ENCODE assay signal across 36 cellular contexts in genomic region chr1:176699821-176700220, GRCh38.
"Had no signal": no experiment of that assay in that cellular context is flagged by ENCODE, and none has a peak within 500 bp of the region (broad histone marks: within the 10 kb centered on the region; RNA-seq: fewer than 3 reads in every experiment).

No MANE protein-coding gene starts in this region.

- H3K27me3 Mint-ChIP-seq: activated CD4-positive, alpha-beta T cell treated with anti-CD3 and anti-CD28 coated beads, Interleukin-2, amount 10 ng/mL, durations not matched to agents 24 days and 14 days; activated naive CD8-positive, alpha-beta T cell treated with anti-CD3 and anti-CD28 coated beads, Interleukin-2, amount 10 ng/mL, durations not matched to agents 7 days and 5 days had no signal

- H3K36me3 ChIP-seq: adrenal gland, brain microvascular endothelial cell, breast epithelium, WERI-Rb-1 had no signal

- H3K27me3 ChIP-seq: adrenal gland, body of pancreas, brain microvascular endothelial cell, breast epithelium had no signal

- H3K9me3 Mint-ChIP-seq: activated CD4-positive, alpha-beta memory T cell treated with anti-CD3 and anti-CD28 coated beads for 36 hours; activated CD4-positive, alpha-beta T cell treated with anti-CD3 and anti-CD28 coated beads, Interleukin-2, amount 10 ng/mL, durations not matched to agents 24 days and 14 days; activated CD8-positive, alpha-beta T cell treated with anti-CD3 and anti-CD28 coated beads for 36 hours; activated naive CD4-positive, alpha-beta T cell treated with anti-CD3 and anti-CD28 coated beads for 36 hours; activated naive CD4-positive, alpha-beta T cell treated with anti-CD3 and anti-CD28 coated beads, Interleukin-2, amount 50 U/mL, for 72 hours; activated naive CD8-positive, alpha-beta T cell treated with anti-CD3 and anti-CD28 coated beads, Interleukin-2, amount 10 ng/mL, durations not matched to agents 7 days and 5 days; activated T-cell treated with anti-CD3 and anti-CD28 coated beads, Interleukin-2, amount 50 U/mL, for 4 hours; activated T-cell treated with anti-CD3 and anti-CD28 coated beads, Interleukin-2, amount 50 U/mL, for 72 hours; activated T-helper 1 cell treated with anti-CD3 and anti-CD28 coated beads, Interleukin-12 subunit alpha, Interleukin-12 subunit beta, Interleukin-2, Interleukin-4 antibody, amounts not matched to agents 30 ng/mL and 10 ng/mL and 1 ng/mL, durations not matched to agents 14 hours and 24 hours and 36 hours; activated T-helper 17 cell treated with anti-CD3 and anti-CD28 coated beads, Interleukin-2, amount 50 U/mL, for 72 hours; T-helper 1 cell treated with Interleukin-12 subunit alpha and Interleukin-12 subunit beta and Interleukin-4 antibody, amounts not matched to agents 30 μg/mL and 1 μg/mL, for 36 hours; T-helper 2 cell treated with Interferon-gamma antibody and Interleukin-4, amounts not matched to agents 5 μg/mL and 100 μg/mL, for 36 hours; WTC11 had no signal

- H3K27ac ChIP-seq: adrenal gland, body of pancreas, brain microvascular endothelial cell, breast epithelium, WERI-Rb-1 had no signal

- H3K36me3 Mint-ChIP-seq: activated CD4-positive, alpha-beta memory T cell treated with anti-CD3 and anti-CD28 coated beads for 36 hours; activated naive CD4-positive, alpha-beta T cell treated with anti-CD3 and anti-CD28 coated beads, Interleukin-2, amount 50 U/mL, for 72 hours; activated naive CD8-positive, alpha-beta T cell treated with anti-CD3 and anti-CD28 coated beads, Interleukin-2, amount 10 ng/mL, durations not matched to agents 7 days and 5 days; WTC11 had no signal

- H3K4me3 ChIP-seq: adrenal gland, body of pancreas, breast epithelium had no signal

- H3K9me3 ChIP-seq: adrenal gland, body of pancreas, breast epithelium had no signal

- H3K4me1 ChIP-seq: adrenal gland, body of pancreas, breast epithelium had no signal

- H3K4me3 Mint-ChIP-seq: activated CD4-positive, alpha-beta memory T cell treated with anti-CD3 and anti-CD28 coated beads for 36 hours; activated CD4-positive, alpha-beta T cell treated with anti-CD3 and anti-CD28 coated beads, Interleukin-2, amount 10 ng/mL, durations not matched to agents 24 days and 14 days; activated CD8-positive, alpha-beta T cell treated with anti-CD3 and anti-CD28 coated beads for 36 hours; activated naive CD4-positive, alpha-beta T cell treated with anti-CD3 and anti-CD28 coated beads for 36 hours; activated naive CD8-positive, alpha-beta T cell treated with anti-CD3 and anti-CD28 coated beads, Interleukin-2, amount 10 ng/mL, durations not matched to agents 7 days and 5 days; activated T-cell treated with anti-CD3 and anti-CD28 coated beads, Interleukin-2, amount 50 U/mL, for 4 hours; activated T-cell treated with anti-CD3 and anti-CD28 coated beads, Interleukin-2, amount 50 U/mL, for 72 hours; activated T-helper 1 cell treated with anti-CD3 and anti-CD28 coated beads, Interleukin-12 subunit alpha, Interleukin-12 subunit beta, Interleukin-2, Interleukin-4 antibody, amounts not matched to agents 30 ng/mL and 10 ng/mL and 1 ng/mL, durations not matched to agents 14 hours and 24 hours and 36 hours; activated T-helper 17 cell treated with anti-CD3 and anti-CD28 coated beads, Interleukin-2, amount 50 U/mL, for 72 hours; T-helper 1 cell treated with Interleukin-12 subunit alpha and Interleukin-12 subunit beta and Interleukin-4 antibody, amounts not matched to agents 30 μg/mL and 1 μg/mL, for 36 hours; T-helper 2 cell treated with Interferon-gamma antibody and Interleukin-4, amounts not matched to agents 5 μg/mL and 100 μg/mL, for 36 hours; WTC11 had no signal

- ATAC-seq: activated CD8-positive, alpha-beta T cell treated with anti-CD3 and anti-CD28 coated beads for 36 hours; activated naive CD4-positive, alpha-beta T cell treated with anti-CD3 and anti-CD28 coated beads, Interleukin-2, amount 50 U/mL, for 72 hours; activated T-cell treated with anti-CD3 and anti-CD28 coated beads, Interleukin-2, amount 50 U/mL, for 4 hours; activated T-cell treated with anti-CD3 and anti-CD28 coated beads, Interleukin-2, amount 50 U/mL, for 72 hours; activated T-helper 17 cell treated with anti-CD3 and anti-CD28 coated beads, Interleukin-2, amount 50 U/mL, for 72 hours; body of pancreas; WTC11 had no signal

- H3K4me1 Mint-ChIP-seq: activated CD4-positive, alpha-beta T cell treated with anti-CD3 and anti-CD28 coated beads, Interleukin-2, amount 10 ng/mL, durations not matched to agents 24 days and 14 days; activated naive CD8-positive, alpha-beta T cell treated with anti-CD3 and anti-CD28 coated beads, Interleukin-2, amount 10 ng/mL, durations not matched to agents 7 days and 5 days; activated T-helper 17 cell treated with anti-CD3 and anti-CD28 coated beads, Interleukin-2, amount 50 U/mL, for 72 hours had no signal

- DNase-seq: activated CD4-positive, alpha-beta memory T cell treated with anti-CD3 and anti-CD28 coated beads for 36 hours; activated CD4-positive, alpha-beta T cell treated with anti-CD3 and anti-CD28 coated beads for 4 hours; activated CD4-positive, alpha-beta T cell treated with anti-CD3 and anti-CD28 coated beads, Interleukin-2, amount 10 ng/mL, durations not matched to agents 24 days and 14 days; activated CD4-positive, alpha-beta T cell treated with anti-CD3 and anti-CD28 coated beads, Interleukin-2, amount 50 U/mL, for 1 hour; activated CD4-positive, alpha-beta T cell treated with anti-CD3 and anti-CD28 coated beads, Interleukin-2, amount 50 U/mL, for 4 hours; activated CD4-positive, CD25-positive, alpha-beta regulatory T cell; activated CD4-positive, CD25-positive, alpha-beta regulatory T cell treated with anti-CD3 and anti-CD28 coated beads, Interleukin-2, amount 50 U/mL, for 72 hours; activated CD8-positive, alpha-beta memory T cell treated with anti-CD3 and anti-CD28 coated beads, Interleukin-2, amount 50 U/mL, for 4 hours; activated effector memory CD4-positive, alpha-beta T cell treated with anti-CD3 and anti-CD28 coated beads, Interleukin-2, amount 50 U/mL, for 16 hours; activated gamma-delta T cell treated with Interleukin-2 at 50 U/mL for 16 hours; activated naive CD4-positive, alpha-beta T cell; activated naive CD4-positive, alpha-beta T cell treated with anti-CD3 and anti-CD28 coated beads for 36 hours; activated naive CD4-positive, alpha-beta T cell treated with anti-CD3 and anti-CD28 coated beads, Interleukin-2, amount 50 U/mL, for 16 hours; activated naive CD8-positive, alpha-beta T cell treated with anti-CD3 and anti-CD28 coated beads, Interleukin-2, amount 10 ng/mL, durations not matched to agents 7 days and 5 days; activated T-cell treated with anti-CD3 and anti-CD28 coated beads for 4 hours; activated T-cell treated with anti-CD3 and anti-CD28 coated beads, Interleukin-2, amount 50 U/mL, for 1 hour; activated T-cell treated with anti-CD3 and anti-CD28 coated beads, Interleukin-2, amount 50 U/mL, for 4 hours; activated T-cell treated with anti-CD3 and anti-CD28 coated beads, Interleukin-2, amount 50 U/mL, for 72 hours; adrenal gland; amniotic stem cell; aorta; body of pancreas; brain microvascular endothelial cell; central memory CD4-positive, alpha-beta T cell; T-helper 1 cell; T-helper 2 cell; T-helper 9 cell had no signal

- H3K27ac Mint-ChIP-seq: activated CD4-positive, alpha-beta memory T cell treated with anti-CD3 and anti-CD28 coated beads for 36 hours; activated CD4-positive, alpha-beta T cell treated with anti-CD3 and anti-CD28 coated beads, Interleukin-2, amount 10 ng/mL, durations not matched to agents 24 days and 14 days; activated CD8-positive, alpha-beta T cell treated with anti-CD3 and anti-CD28 coated beads for 36 hours; activated naive CD4-positive, alpha-beta T cell treated with anti-CD3 and anti-CD28 coated beads for 36 hours; activated naive CD4-positive, alpha-beta T cell treated with anti-CD3 and anti-CD28 coated beads, Interleukin-2, amount 50 U/mL, for 72 hours; activated naive CD8-positive, alpha-beta T cell treated with anti-CD3 and anti-CD28 coated beads, Interleukin-2, amount 10 ng/mL, durations not matched to agents 7 days and 5 days; activated T-cell treated with anti-CD3 and anti-CD28 coated beads, Interleukin-2, amount 50 U/mL, for 72 hours; activated T-helper 1 cell treated with anti-CD3 and anti-CD28 coated beads, Interleukin-12 subunit alpha, Interleukin-12 subunit beta, Interleukin-2, Interleukin-4 antibody, amounts not matched to agents 30 ng/mL and 10 ng/mL and 1 ng/mL, durations not matched to agents 14 hours and 24 hours and 36 hours; activated T-helper 17 cell treated with anti-CD3 and anti-CD28 coated beads, Interleukin-2, amount 50 U/mL, for 72 hours; T-helper 1 cell treated with Interleukin-12 subunit alpha and Interleukin-12 subunit beta and Interleukin-4 antibody, amounts not matched to agents 30 μg/mL and 1 μg/mL, for 36 hours; T-helper 2 cell treated with Interferon-gamma antibody and Interleukin-4, amounts not matched to agents 5 μg/mL and 100 μg/mL, for 36 hours; WTC11 had no signal
